ENCODE assay signal across 8 cellular contexts in the genomic region with DNA sequence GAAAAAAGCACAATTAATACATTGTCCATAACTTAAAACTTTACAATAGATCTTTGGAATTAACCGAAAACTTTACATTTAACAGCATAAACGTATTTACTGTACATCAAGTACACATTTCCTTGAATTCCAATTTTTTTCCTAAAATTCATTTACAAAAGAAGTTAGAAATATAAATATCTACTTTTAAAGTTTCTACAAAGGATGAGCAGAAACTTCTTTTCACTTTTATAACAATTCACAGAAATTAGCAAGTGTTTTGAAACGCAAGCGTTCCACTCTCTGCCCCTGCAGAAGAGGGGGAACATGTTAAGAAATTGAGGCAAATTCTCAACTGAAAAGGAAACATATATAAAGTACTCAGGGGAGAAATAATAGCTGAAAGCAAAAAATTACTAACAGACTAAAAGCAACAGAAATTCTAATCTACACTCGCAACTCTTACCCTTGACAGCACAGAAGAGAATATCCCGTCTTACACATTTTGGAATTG. TPM values are rescaled to one million over a fixed set of nuclear protein-coding genes. Genes with fewer than 3 reads are reported as not detected.
DNase-seq lines count a peak whose midpoint lies in the region; ATAC-seq and TF ChIP-seq lines count a peak whose summit lies in the region.

No MANE protein-coding gene starts in this region.

- TF ChIP-seq CTCF in DND-41 (IDR thresholded peaks at IDR 0.05; ENCODE audit: borderline replicate concordance, extremely low read depth, low read length, poor library complexity, severe bottlenecking) (no peak), RWPE2 (IDR thresholded peaks at IDR 0.05; ENCODE audit: poor library complexity, severe bottlenecking) (no peak), esophagus muscularis mucosa (IDR thresholded peaks at IDR 0.05) (no peak), parathyroid adenoma (IDR thresholded peaks at IDR 0.05) (no peak)

- ATAC-seq in DND-41 (ENCODE audit: insufficient read depth, low read depth) (no peak), RWPE2 (ENCODE audit: low read depth) (no peak), GM19452 (IDR thresholded peaks at IDR 0.05; ENCODE audit: unreplicated experiment) (no peak), GM21723 (IDR thresholded peaks at IDR 0.05; ENCODE audit: unreplicated experiment) (no peak), GM19328 (IDR thresholded peaks at IDR 0.05; ENCODE audit: unreplicated experiment) (no peak)

- H3K4me1 ChIP-seq in DND-41 (ENCODE audit: insufficient read depth, low read length) (peaks cover 58% of the 10 kb centered on the region), RWPE2 (ENCODE audit: insufficient read depth, poor library complexity, severe bottlenecking) (peaks cover 27% of the 10 kb centered on the region), esophagus muscularis mucosa (peaks cover 44 to 59% (median 55%) of the 10 kb centered on the region in 4 donors), parathyroid adenoma (peaks cover 26% of the 10 kb centered on the region)

- WGBS in esophagus muscularis mucosa, result 1% methylated on average over 6 of the region's 6 CpGs

- TF ChIP-seq EP300 in esophagus muscularis mucosa (IDR thresholded peaks at IDR 0.05), result no peak

- TF ChIP-seq POLR2A in esophagus muscularis mucosa (IDR thresholded peaks at IDR 0.05; ENCODE audit: low read depth), result no peak

- H3K27ac ChIP-seq in DND-41 (ENCODE audit: low read length) (peak overlapping the region; percentile 94), RWPE2 (ENCODE audit: poor library complexity, severe bottlenecking) (peak overlapping the region; percentile 90), esophagus muscularis mucosa (replicated peaks in 1 of 4) (peak overlapping the region; percentile 99 to 100 (median 100)), parathyroid adenoma (peak overlapping the region; percentile 99)

- H2AFZ ChIP-seq in DND-41 (ENCODE audit: low read depth, low read length) (no peak overlapping the region), parathyroid adenoma (peak overlapping the region; percentile 36)

- no peaks in the 10 kb centered on the region for H3K27me3 ChIP-seq in DND-41 (ENCODE audit: insufficient read depth, low read length, poor library complexity)
- no peaks in the 10 kb centered on the region for H3K27me3 ChIP-seq in RWPE2 (ENCODE audit: insufficient read depth, poor library complexity, severe bottlenecking)
- no peaks in the 10 kb centered on the region for H3K27me3 ChIP-seq in esophagus muscularis mucosa
- no peaks in the 10 kb centered on the region for H3K27me3 ChIP-seq in parathyroid adenoma (ENCODE audit: control insufficient read depth, insufficient read depth, low read length)

- H3K4me2 ChIP-seq in DND-41 (ENCODE audit: insufficient read depth, low read length) (peak overlapping the region; percentile 70), parathyroid adenoma (ENCODE audit: low read length) (peak overlapping the region; percentile 96)

- peaks cover 14% of the 10 kb centered on the region for H3K36me3 ChIP-seq in DND-41 (ENCODE audit: insufficient read depth, low read length)
- H3K36me3 ChIP-seq in RWPE2 (ENCODE audit: low read depth), result peaks cover 36% of the 10 kb centered on the region
- no peaks in the 10 kb centered on the region for H3K36me3 ChIP-seq in esophagus muscularis mucosa
- no peaks in the 10 kb centered on the region for H3K36me3 ChIP-seq in parathyroid adenoma (ENCODE audit: control insufficient read depth, insufficient read depth, low read length)

- intact Hi-C loops in esophagus muscularis mucosa (cut with DNase I), result no loop called here

- peaks cover 43% of the 10 kb centered on the region for H4K20me1 ChIP-seq in DND-41 (ENCODE audit: insufficient read depth, low read length)

- H3K9me3 ChIP-seq in DND-41 (ENCODE audit: insufficient read depth, low read length, severe bottlenecking) (no peaks in the 10 kb centered on the region), RWPE2 (ENCODE audit: severe bottlenecking) (no peaks in the 10 kb centered on the region), esophagus muscularis mucosa (no peaks in the 10 kb centered on the region), parathyroid adenoma (ENCODE audit: control insufficient read depth, low read length) (no peaks in the 10 kb centered on the region)

- DNase-seq in DND-41 (no peak), RWPE2 (ENCODE audit: low spot score) (no peak), esophagus muscularis mucosa (ENCODE audit: extremely low spot score) (no peak), GF-D8 (lab: John Stamatoyannopoulos, UW) (no peak)

- H3K4me3 ChIP-seq in DND-41 (ENCODE audit: low read depth in 1 of 2, low read length in 2 of 2) (peak overlapping the region; percentile 78 to 89; a peak in 3 of 4 replicates), RWPE2 (ENCODE audit: severe bottlenecking) (peak overlapping the region; percentile 90), esophagus muscularis mucosa (peak overlapping the region; percentile 92 to 100 (median 96)), parathyroid adenoma (ENCODE audit: low read depth, low read length) (peak overlapping the region; percentile 94)

- peak overlapping the region; percentile 98 for H3K9ac ChIP-seq in DND-41 (ENCODE audit: low read depth, low read length)
- H3K9ac ChIP-seq in parathyroid adenoma, result peak overlapping the region; percentile 7

- H3K79me2 ChIP-seq in DND-41 (ENCODE audit: insufficient read depth, low read length) (peaks cover 72% of the 10 kb centered on the region), parathyroid adenoma (peaks cover 41% of the 10 kb centered on the region)

RNA-seq across cellular contexts. Expression of gene NFE2L2, which starts 1.5 kb away (rescaled TPM):
- total RNA-seq in esophagus muscularis mucosa, result 100 to 1,000 TPM in 1 of 4 donors, 10 to 100 TPM in 3; 62.0 to 115 (median 72.3) TPM

RNA-seq across cellular contexts. Expression of gene HNRNPA3, which starts 50.4 kb away (rescaled TPM):
- 10 to 100 TPM; 59.2 to 72.3 (median 64.3) TPM for total RNA-seq in esophagus muscularis mucosa
